Comparison of ENCODE assay signal across 8 cellular contexts in genomic region chr7:94003446-94004023, GRCh38. TPM values are rescaled to one million over a fixed set of nuclear protein-coding genes. Genes with fewer than 3 reads are reported as not detected.
DNase-seq lines count a peak whose midpoint lies in the region; ATAC-seq and TF ChIP-seq lines count a peak whose summit lies in the region.

No MANE protein-coding gene starts in this region.

- no peak overlapping the region for H2AK5ac ChIP-seq in trophoblast cell (ENCODE audit: low read length)

- no peak overlapping the region for H2BK12ac ChIP-seq in trophoblast cell (ENCODE audit: low read length)

- peak overlapping the region; percentile 93 for H3K27ac ChIP-seq in foreskin keratinocyte
- no peak overlapping the region for H3K27ac ChIP-seq in trophoblast cell (ENCODE audit: low read depth, low read length)

- H3K27me3 Mint-ChIP-seq in WTC11 (ENCODE audit: low read depth): peaks cover 9% of the 10 kb centered on the region; the same call in 1 of the 2 replicates

- H4K12ac ChIP-seq in trophoblast cell (ENCODE audit: low read depth, low read length): peak overlapping the region; percentile 73

- H3K14ac ChIP-seq in trophoblast cell (ENCODE audit: low read length): peak overlapping the region; percentile 80

- H3K9me3 ChIP-seq in trophoblast cell (ENCODE audit: insufficient read depth, low read depth, low read length): no peaks in the 10 kb centered on the region

- peak overlapping the region; percentile 86 for H3K4ac ChIP-seq in trophoblast cell (ENCODE audit: low read depth, low read length)

- no peak overlapping the region for H3K23ac ChIP-seq in trophoblast cell (ENCODE audit: low read length)

- TF ChIP-seq CTCF in WTC11 (IDR thresholded peaks at IDR 0.05): no peak
- TF ChIP-seq CTCF in foreskin keratinocyte (conservative IDR thresholded peaks at IDR 0.05): no peak

- H3K4me3 ChIP-seq in trophoblast cell (ENCODE audit: low read depth, low read length): peak overlapping the region; percentile 86

- H3K79me1 ChIP-seq in trophoblast cell (ENCODE audit: low read length): peaks cover 6% of the 10 kb centered on the region

- no peaks in the 10 kb centered on the region for H3K36me3 ChIP-seq in trophoblast cell (ENCODE audit: control insufficient read depth in 1 of 2, insufficient read depth in 2 of 2, low read length in 2 of 2)

- H3K27ac Mint-ChIP-seq in WTC11: peak overlapping the region; percentile 98

- H3K4me3 Mint-ChIP-seq in WTC11: peak overlapping the region; percentile 100

- POLR2A ChIA-PET in WTC11 (lab: Charles Lee): no interaction called here

- ATAC-seq in GM19467 (IDR thresholded peaks at IDR 0.05; ENCODE audit: unreplicated experiment) (peak; percentile 19), HG03469 (IDR thresholded peaks at IDR 0.05; ENCODE audit: unreplicated experiment) (peak; percentile 11), WTC11 (peak; percentile 2; the same call in 1 of the 2 replicates), foreskin keratinocyte (peak; percentile 53)

- H2BK120ac ChIP-seq in trophoblast cell (ENCODE audit: insufficient read depth, low read length, poor library complexity): no peak overlapping the region

- peaks cover 16% of the 10 kb centered on the region for H3K4me1 Mint-ChIP-seq in WTC11

- peaks cover 4% of the 10 kb centered on the region for H3K79me2 ChIP-seq in trophoblast cell (ENCODE audit: control insufficient read depth, insufficient read depth, low read length, poor library complexity)

- peak overlapping the region; percentile 69 for H3K4me2 ChIP-seq in trophoblast cell (ENCODE audit: low read length)

- H3K4me1 ChIP-seq in foreskin keratinocyte (no peaks in the 10 kb centered on the region), trophoblast cell (ENCODE audit: control insufficient read depth in 1 of 2, insufficient read depth in 2 of 2, low read length in 2 of 2) (no peaks in the 10 kb centered on the region)

- peak overlapping the region; percentile 81 for H4K91ac ChIP-seq in trophoblast cell (ENCODE audit: low read depth, low read length)

- no peaks in the 10 kb centered on the region for H3K27me3 ChIP-seq in foreskin keratinocyte
- H3K27me3 ChIP-seq in trophoblast cell (ENCODE audit: insufficient read depth, low read length): no peaks in the 10 kb centered on the region

- peaks cover 2% of the 10 kb centered on the region for H3K36me3 Mint-ChIP-seq in WTC11

- WGBS in trophoblast cell (ENCODE audit: extremely low coverage, insufficient coverage, insufficient read length): no CpG with 5 or more reads among the region's 16 CpGs

- H2AFZ ChIP-seq in trophoblast cell (ENCODE audit: insufficient read depth, low read length, poor library complexity): peak overlapping the region; percentile 72

- DNase-seq in EH (ENCODE audit: low read depth) (peak; percentile 43), WTC11 (ENCODE audit: low spot score) (no peak), foreskin keratinocyte (peak in 1 of 2 donors; percentile 29), trophoblast cell (peak; percentile 37 to 71), NCI-H524 treated with DMSO at 0.1 percent for 48 hours (lab: John Stamatoyannopoulos, UW) (no peak)
- no peak for DNase-seq in stimulated activated CD4-positive, alpha-beta T cell treated with anti-CD3 and anti-CD28 coated beads, Interleukin-4, amount 100 ng/mL, for 4 hours

- peak overlapping the region; percentile 61 for H3K18ac ChIP-seq in trophoblast cell (ENCODE audit: low read length)

- H3K9ac ChIP-seq in trophoblast cell (ENCODE audit: low read length): peak overlapping the region; percentile 91

- CTCF ChIA-PET in WTC11 (lab: Charles Lee): no interaction called here

- no peak overlapping the region for H2BK5ac ChIP-seq in trophoblast cell (ENCODE audit: low read depth, low read length, poor library complexity)

- no peaks in the 10 kb centered on the region for H3K9me3 Mint-ChIP-seq in WTC11

- H4K8ac ChIP-seq in trophoblast cell (ENCODE audit: low read depth, low read length): peak overlapping the region; percentile 97

TF ChIP-seq in WTC11, 78 proteins besides CTCF, POLR2A, EP300 and RAD21:
- no peak for TF ChIP-seq ESRRA (CRISPR knock-in tag; IDR thresholded peaks at IDR 0.05; ENCODE audit: borderline replicate concordance)
- no peak for TF ChIP-seq ZNF232 (CRISPR knock-in tag; IDR thresholded peaks at IDR 0.05)
- no peak for TF ChIP-seq TEAD1 (CRISPR knock-in tag; IDR thresholded peaks at IDR 0.05)

RNA-seq across cellular contexts. Expression of gene BET1, which starts 0.6 kb away (rescaled TPM):
- total RNA-seq in WTC11 (2021) (24.8 to 26.7 TPM (median 25.8 TPM) in 3 replicates), foreskin keratinocyte (23.9 and 26.7 TPM in 2 replicates)
- polyA plus RNA-seq in foreskin keratinocyte: 22.4 and 22.9 TPM in 2 replicates
- 28.8 and 30.6 TPM in 2 replicates for polyA plus RNA-seq in trophoblast cell (2013)

Comparison
In these comparisons a context has a peak if more than half of its experiments do, and no peak if none do; other contexts are left out.
1. DNase-seq: peak in EH (single experiment) and trophoblast cell (2 of 2); none in WTC11 (single experiment), NCI-H524 treated with DMSO at 0.1 percent for 48 hours (single experiment) and stimulated activated CD4-positive, alpha-beta T cell treated with anti-CD3 and anti-CD28 coated beads, Interleukin-4, amount 100 ng/mL, for 4 hours (0 of 2).
2. ATAC-seq: peak in every context shown above with its lines; median percentile 53 in foreskin keratinocyte; 19 in GM19467; 11 in HG03469; 2 in WTC11.